1 cellular context compared by ENCODE assay signal in genomic region chr13:100154835-100155463, GRCh38.
TF ChIP-seq lines count a peak whose summit lies in the region.

No MANE protein-coding gene starts in this region.

TF ChIP-seq in GM23338, 12 proteins besides CTCF, POLR2A, EP300 and RAD21 (continued from another document):
- TF ChIP-seq ZNF462 (CRISPR knock-in tag; IDR thresholded peaks at IDR 0.05) (no peak), ZNF331 (CRISPR knock-in tag; IDR thresholded peaks at IDR 0.05; ENCODE audit: low read depth) (no peak)
